ENCODE assay signal across 13 cellular contexts in the genomic region with DNA sequence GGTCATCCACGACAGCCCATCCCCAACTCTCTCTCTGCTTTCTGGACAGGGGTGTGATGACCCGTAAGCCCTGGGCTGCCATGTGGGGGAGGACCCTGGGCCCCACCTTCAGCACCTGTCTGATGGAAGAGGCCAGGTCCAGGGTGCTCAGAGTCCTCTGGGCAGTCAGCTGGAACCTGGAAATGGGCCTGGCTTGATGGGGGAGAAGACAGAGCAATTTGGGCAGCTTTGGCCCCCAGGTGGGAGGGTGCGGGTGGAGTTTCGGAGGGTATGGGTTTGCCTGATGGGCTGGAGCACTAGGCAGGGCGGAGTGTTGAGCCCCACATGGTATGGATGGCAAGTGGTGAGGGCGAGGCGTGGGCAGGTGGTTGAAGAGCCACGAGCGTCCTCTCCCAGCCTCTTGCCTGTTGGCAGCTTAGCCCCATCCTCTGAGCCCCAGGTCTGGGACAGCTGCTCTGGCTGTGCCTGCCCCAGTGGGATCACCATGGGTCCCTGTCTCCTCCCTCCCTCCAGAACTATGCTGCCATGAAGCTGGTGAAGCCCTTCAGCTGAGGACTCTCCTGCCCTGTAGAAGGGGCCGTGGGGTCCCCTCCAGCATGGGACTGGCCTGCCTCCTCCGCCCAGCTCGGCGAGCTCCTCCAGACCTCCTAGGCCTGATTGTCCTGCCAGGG.
"Had no signal": no experiment of that assay in that cellular context is flagged by ENCODE, and none has a peak within 500 bp of the region (broad histone marks: within the 10 kb centered on the region; RNA-seq: fewer than 3 reads in every experiment).

No MANE protein-coding gene starts in this region.

- H3K27me3 Mint-ChIP-seq: activated naive CD8-positive, alpha-beta T cell treated with anti-CD3 and anti-CD28 coated beads, Interleukin-2, amount 50 U/mL, for 24 hours had no signal

- H3K36me3 ChIP-seq: ovary had no signal

- H3K4me1 Mint-ChIP-seq: activated naive CD8-positive, alpha-beta T cell treated with anti-CD3 and anti-CD28 coated beads, Interleukin-2, amount 50 U/mL, for 24 hours; immature natural killer cell had no signal

- ATAC-seq: activated naive CD8-positive, alpha-beta T cell treated with anti-CD3 and anti-CD28 coated beads, Interleukin-2, amount 50 U/mL, for 24 hours; activated T-cell treated with anti-CD3 and anti-CD28 coated beads, Interleukin-2, amount 50 U/mL, for 72 hours had no signal

- H3K4me3 Mint-ChIP-seq: activated naive CD8-positive, alpha-beta T cell treated with anti-CD3 and anti-CD28 coated beads, Interleukin-2, amount 50 U/mL, for 24 hours; activated T-cell treated with anti-CD3 and anti-CD28 coated beads, Interleukin-2, amount 50 U/mL, for 72 hours; dendritic cell treated with granulocyte-macrophage colony-stimulating factor and Interleukin-4, amounts not matched to agents 40 ng/mL and 50 ng/mL, for 4 days; endodermal cell; immature natural killer cell had no signal

- H3K9me3 Mint-ChIP-seq: activated naive CD8-positive, alpha-beta T cell treated with anti-CD3 and anti-CD28 coated beads, Interleukin-2, amount 50 U/mL, for 24 hours; dendritic cell treated with granulocyte-macrophage colony-stimulating factor and Interleukin-4, amounts not matched to agents 40 ng/mL and 50 ng/mL, for 4 days; endodermal cell had no signal

- DNase-seq: activated CD4-positive, alpha-beta T cell treated with anti-CD3 and anti-CD28 coated beads, Interleukin-2, amount 50 U/mL, for 48 hours; activated CD4-positive, CD25-positive, alpha-beta regulatory T cell treated with anti-CD3 and anti-CD28 coated beads, Interleukin-2, amount 50 U/mL, for 72 hours; activated naive CD4-positive, alpha-beta T cell treated with Interleukin-2 at 50 U/mL for 16 hours; activated naive CD8-positive, alpha-beta T cell treated with anti-CD3 and anti-CD28 coated beads, Interleukin-2, amount 50 U/mL, for 24 hours; activated T-cell treated with anti-CD3 and anti-CD28 coated beads, Interleukin-2, amount 50 U/mL, for 72 hours; central memory CD4-positive, alpha-beta T cell; endodermal cell; immature natural killer cell; retina; stimulated activated CD4-positive, alpha-beta T cell treated with anti-CD3 and anti-CD28 coated beads, Interleukin-2, amount 100 ng/mL, for 24 hours; stimulated activated naive CD4-positive, alpha-beta T cell treated with Interleukin-2 at 50 U/mL for 16 hours had no signal

- H3K9me3 ChIP-seq: ovary had no signal

- H3K27ac ChIP-seq: ovary had no signal

- H3K27ac Mint-ChIP-seq: activated naive CD8-positive, alpha-beta T cell treated with anti-CD3 and anti-CD28 coated beads, Interleukin-2, amount 50 U/mL, for 24 hours; activated T-cell treated with anti-CD3 and anti-CD28 coated beads, Interleukin-2, amount 50 U/mL, for 72 hours; dendritic cell treated with granulocyte-macrophage colony-stimulating factor and Interleukin-4, amounts not matched to agents 40 ng/mL and 50 ng/mL, for 4 days; endodermal cell; immature natural killer cell had no signal

- H3K27me3 ChIP-seq: ovary had no signal

- H3K36me3 Mint-ChIP-seq: immature natural killer cell had no signal

- H3K4me3 ChIP-seq: ovary had no signal
